Comparison of ENCODE assay signal across 1 cellular context in the genomic region with DNA sequence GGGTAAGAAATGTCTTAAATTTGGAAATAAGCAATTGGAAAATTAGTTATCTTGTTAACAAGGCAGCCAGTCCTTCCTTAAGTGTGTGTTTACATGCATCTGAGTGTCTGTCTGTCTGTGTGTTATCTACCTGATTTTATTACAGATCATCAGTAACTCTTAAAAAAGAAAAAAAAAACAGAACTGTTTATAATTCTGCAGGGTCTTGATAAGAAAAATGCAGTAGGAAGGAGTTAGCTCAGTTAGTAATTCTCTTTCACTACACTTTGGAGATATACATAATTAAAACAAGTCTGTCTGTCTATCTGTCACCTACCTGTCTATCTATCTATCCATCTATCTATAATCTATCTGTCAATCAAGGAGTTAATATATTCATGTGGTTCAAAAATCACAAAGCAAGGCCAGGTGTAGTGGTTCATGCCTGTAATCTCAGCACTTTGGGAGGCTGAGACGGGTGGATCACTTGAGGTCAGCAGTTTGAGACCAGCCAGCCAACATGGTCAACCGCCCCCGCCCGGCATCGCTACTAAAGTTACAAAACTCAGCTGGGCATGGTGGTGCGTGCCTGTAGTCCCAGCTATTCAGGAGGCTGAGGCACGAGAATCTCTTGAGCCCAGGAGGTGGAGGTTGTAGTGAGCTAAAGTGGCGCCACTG.
TF ChIP-seq lines count a peak whose summit lies in the region.

No MANE protein-coding gene starts in this region.

TF ChIP-seq in K562, 482 proteins besides CTCF, POLR2A, EP300 and RAD21 (continued from another document and continues in another):
- TF ChIP-seq, protein P1, sequence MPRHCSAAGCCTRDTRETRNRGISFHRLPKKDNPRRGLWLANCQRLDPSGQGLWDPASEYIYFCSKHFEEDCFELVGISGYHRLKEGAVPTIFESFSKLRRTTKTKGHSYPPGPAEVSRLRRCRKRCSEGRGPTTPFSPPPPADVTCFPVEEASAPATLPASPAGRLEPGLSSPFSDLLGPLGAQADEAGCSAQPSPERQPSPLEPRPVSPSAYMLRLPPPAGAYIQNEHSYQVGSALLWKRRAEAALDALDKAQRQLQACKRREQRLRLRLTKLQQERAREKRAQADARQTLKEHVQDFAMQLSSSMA (CRISPR knock-in tag; IDR thresholded peaks at IDR 0.05) = no peak
- TF ChIP-seq FOSL1 (tag; conservative IDR thresholded peaks at IDR 0.05) (no peak), ZNF324 (CRISPR knock-in tag; IDR thresholded peaks at IDR 0.05) (no peak), NR3C1 (CRISPR knock-in tag; IDR thresholded peaks at IDR 0.05) (no peak), LARP7 (IDR thresholded peaks at IDR 0.05) (0 out of 2 replicates have a peak, but pooled peaks have one; percentile 31), DNMT1 (IDR thresholded peaks at IDR 0.05) (no peak), FOXJ3 (CRISPR knock-in tag; IDR thresholded peaks at IDR 0.05) (no peak), ELF2 (CRISPR knock-in tag; IDR thresholded peaks at IDR 0.05) (no peak), ETS2 (tag; IDR thresholded peaks at IDR 0.05; ENCODE audit: borderline replicate concordance, poor library complexity, severe bottlenecking) (no peak), SIRT6 (IDR thresholded peaks at IDR 0.05; ENCODE audit: low read depth, low read length) (no peak), RFX7 (CRISPR knock-in tag; IDR thresholded peaks at IDR 0.05) (no peak), ZFP30 (CRISPR knock-in tag; IDR thresholded peaks at IDR 0.05; ENCODE audit: borderline replicate concordance) (no peak), SAFB2 (IDR thresholded peaks at IDR 0.05; ENCODE audit: borderline replicate concordance, low read depth, low read length, severe bottlenecking) (no peak), PML (IDR thresholded peaks at IDR 0.05; ENCODE audit: low read length) (no peak), BDP1 (IDR thresholded peaks at IDR 0.05; ENCODE audit: insufficient read depth, insufficient read length) (no peak), MTF1 (CRISPR knock-in tag; IDR thresholded peaks at IDR 0.05; ENCODE audit: borderline replicate concordance) (no peak), KLF10 (CRISPR knock-in tag; IDR thresholded peaks at IDR 0.05) (no peak), HMG20A (CRISPR knock-in tag; conservative IDR thresholded peaks at IDR 0.05) (no peak), ZNF583 (CRISPR knock-in tag; IDR thresholded peaks at IDR 0.05) (no peak), SP1 (CRISPR knock-in tag; IDR thresholded peaks at IDR 0.05) (no peak), ZNF41 (CRISPR knock-in tag; conservative IDR thresholded peaks at IDR 0.05) (no peak), ZBTB17 (CRISPR knock-in tag; IDR thresholded peaks at IDR 0.05) (no peak), SUPT5H (IDR thresholded peaks at IDR 0.05) (no peak), ZFP1 (CRISPR knock-in tag; IDR thresholded peaks at IDR 0.05) (no peak), HDAC6 (IDR thresholded peaks at IDR 0.05; ENCODE audit: low read depth, low read length) (no peak), EP400 (IDR thresholded peaks at IDR 0.05) (no peak), NFE2 (IDR thresholded peaks at IDR 0.05; ENCODE audit: low read depth) (no peak), NFRKB (IDR thresholded peaks at IDR 0.05; ENCODE audit: low read depth) (peak; percentile 80; the same call in 1 of the 2 replicates), TCF3 (CRISPR knock-in tag; IDR thresholded peaks at IDR 0.05) (peak; percentile 54), PURB (CRISPR knock-in tag; IDR thresholded peaks at IDR 0.05; ENCODE audit: low read depth) (no peak), E2F3 (CRISPR knock-in tag; IDR thresholded peaks at IDR 0.05) (no peak), POLR2H (tag; IDR thresholded peaks at IDR 0.05; ENCODE audit: low read depth) (no peak)
- TF ChIP-seq, protein P2, sequence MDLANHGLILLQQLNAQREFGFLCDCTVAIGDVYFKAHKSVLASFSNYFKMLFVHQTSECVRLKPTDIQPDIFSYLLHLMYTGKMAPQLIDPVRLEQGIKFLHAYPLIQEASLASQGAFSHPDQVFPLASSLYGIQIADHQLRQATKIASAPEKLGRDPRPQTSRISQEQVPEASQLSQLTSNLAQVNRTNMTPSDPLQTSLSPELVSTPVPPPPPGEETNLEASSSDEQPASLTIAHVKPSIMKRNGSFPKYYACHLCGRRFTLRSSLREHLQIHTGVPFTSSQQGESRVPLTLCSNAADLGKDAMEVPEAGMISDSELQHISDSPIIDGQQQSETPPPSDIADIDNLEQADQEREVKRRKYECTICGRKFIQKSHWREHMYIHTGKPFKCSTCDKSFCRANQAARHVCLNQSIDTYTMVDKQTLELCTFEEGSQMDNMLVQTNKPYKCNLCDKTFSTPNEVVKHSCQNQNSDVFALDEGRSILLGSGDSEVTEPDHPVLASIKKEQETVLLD (IDR thresholded peaks at IDR 0.05) = no peak; the same call in 1 of the 2 replicates
- TF ChIP-seq, protein P3, sequence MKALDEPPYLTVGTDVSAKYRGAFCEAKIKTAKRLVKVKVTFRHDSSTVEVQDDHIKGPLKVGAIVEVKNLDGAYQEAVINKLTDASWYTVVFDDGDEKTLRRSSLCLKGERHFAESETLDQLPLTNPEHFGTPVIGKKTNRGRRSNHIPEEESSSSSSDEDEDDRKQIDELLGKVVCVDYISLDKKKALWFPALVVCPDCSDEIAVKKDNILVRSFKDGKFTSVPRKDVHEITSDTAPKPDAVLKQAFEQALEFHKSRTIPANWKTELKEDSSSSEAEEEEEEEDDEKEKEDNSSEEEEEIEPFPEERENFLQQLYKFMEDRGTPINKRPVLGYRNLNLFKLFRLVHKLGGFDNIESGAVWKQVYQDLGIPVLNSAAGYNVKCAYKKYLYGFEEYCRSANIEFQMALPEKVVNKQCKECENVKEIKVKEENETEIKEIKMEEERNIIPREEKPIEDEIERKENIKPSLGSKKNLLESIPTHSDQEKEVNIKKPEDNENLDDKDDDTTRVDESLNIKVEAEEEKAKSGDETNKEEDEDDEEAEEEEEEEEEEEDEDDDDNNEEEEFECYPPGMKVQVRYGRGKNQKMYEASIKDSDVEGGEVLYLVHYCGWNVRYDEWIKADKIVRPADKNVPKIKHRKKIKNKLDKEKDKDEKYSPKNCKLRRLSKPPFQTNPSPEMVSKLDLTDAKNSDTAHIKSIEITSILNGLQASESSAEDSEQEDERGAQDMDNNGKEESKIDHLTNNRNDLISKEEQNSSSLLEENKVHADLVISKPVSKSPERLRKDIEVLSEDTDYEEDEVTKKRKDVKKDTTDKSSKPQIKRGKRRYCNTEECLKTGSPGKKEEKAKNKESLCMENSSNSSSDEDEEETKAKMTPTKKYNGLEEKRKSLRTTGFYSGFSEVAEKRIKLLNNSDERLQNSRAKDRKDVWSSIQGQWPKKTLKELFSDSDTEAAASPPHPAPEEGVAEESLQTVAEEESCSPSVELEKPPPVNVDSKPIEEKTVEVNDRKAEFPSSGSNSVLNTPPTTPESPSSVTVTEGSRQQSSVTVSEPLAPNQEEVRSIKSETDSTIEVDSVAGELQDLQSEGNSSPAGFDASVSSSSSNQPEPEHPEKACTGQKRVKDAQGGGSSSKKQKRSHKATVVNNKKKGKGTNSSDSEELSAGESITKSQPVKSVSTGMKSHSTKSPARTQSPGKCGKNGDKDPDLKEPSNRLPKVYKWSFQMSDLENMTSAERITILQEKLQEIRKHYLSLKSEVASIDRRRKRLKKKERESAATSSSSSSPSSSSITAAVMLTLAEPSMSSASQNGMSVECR (CRISPR knock-in tag; IDR thresholded peaks at IDR 0.05) = no peak
- TF ChIP-seq, protein P4, sequence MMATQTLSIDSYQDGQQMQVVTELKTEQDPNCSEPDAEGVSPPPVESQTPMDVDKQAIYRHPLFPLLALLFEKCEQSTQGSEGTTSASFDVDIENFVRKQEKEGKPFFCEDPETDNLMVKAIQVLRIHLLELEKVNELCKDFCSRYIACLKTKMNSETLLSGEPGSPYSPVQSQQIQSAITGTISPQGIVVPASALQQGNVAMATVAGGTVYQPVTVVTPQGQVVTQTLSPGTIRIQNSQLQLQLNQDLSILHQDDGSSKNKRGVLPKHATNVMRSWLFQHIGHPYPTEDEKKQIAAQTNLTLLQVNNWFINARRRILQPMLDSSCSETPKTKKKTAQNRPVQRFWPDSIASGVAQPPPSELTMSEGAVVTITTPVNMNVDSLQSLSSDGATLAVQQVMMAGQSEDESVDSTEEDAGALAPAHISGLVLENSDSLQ (IDR thresholded peaks at IDR 0.05) = peak; percentile 78
- TF ChIP-seq, protein P5, sequence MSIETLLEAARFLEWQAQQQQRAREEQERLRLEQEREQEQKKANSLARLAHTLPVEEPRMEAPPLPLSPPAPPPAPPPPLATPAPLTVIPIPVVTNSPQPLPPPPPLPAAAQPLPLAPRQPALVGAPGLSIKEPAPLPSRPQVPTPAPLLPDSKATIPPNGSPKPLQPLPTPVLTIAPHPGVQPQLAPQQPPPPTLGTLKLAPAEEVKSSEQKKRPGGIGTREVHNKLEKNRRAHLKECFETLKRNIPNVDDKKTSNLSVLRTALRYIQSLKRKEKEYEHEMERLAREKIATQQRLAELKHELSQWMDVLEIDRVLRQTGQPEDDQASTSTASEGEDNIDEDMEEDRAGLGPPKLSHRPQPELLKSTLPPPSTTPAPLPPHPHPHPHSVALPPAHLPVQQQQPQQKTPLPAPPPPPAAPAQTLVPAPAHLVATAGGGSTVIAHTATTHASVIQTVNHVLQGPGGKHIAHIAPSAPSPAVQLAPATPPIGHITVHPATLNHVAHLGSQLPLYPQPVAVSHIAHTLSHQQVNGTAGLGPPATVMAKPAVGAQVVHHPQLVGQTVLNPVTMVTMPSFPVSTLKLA (conservative IDR thresholded peaks at IDR 0.05) = 0 out of 4 replicates have a peak, but pooled peaks of 1 of the 2 experiments have one; percentile 15
- TF ChIP-seq, protein P6, sequence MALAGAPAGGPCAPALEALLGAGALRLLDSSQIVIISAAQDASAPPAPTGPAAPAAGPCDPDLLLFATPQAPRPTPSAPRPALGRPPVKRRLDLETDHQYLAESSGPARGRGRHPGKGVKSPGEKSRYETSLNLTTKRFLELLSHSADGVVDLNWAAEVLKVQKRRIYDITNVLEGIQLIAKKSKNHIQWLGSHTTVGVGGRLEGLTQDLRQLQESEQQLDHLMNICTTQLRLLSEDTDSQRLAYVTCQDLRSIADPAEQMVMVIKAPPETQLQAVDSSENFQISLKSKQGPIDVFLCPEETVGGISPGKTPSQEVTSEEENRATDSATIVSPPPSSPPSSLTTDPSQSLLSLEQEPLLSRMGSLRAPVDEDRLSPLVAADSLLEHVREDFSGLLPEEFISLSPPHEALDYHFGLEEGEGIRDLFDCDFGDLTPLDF (CRISPR knock-in tag; IDR thresholded peaks at IDR 0.05) = no peak
- TF ChIP-seq, protein P7, sequence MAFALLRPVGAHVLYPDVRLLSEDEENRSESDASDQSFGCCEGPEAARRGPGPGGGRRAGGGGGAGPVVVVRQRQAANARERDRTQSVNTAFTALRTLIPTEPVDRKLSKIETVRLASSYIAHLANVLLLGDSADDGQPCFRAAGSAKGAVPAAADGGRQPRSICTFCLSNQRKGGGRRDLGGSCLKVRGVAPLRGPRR (CRISPR knock-in tag; IDR thresholded peaks at IDR 0.05) = no peak
- TF ChIP-seq, protein P8, sequence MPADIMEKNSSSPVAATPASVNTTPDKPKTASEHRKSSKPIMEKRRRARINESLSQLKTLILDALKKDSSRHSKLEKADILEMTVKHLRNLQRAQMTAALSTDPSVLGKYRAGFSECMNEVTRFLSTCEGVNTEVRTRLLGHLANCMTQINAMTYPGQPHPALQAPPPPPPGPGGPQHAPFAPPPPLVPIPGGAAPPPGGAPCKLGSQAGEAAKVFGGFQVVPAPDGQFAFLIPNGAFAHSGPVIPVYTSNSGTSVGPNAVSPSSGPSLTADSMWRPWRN (IDR thresholded peaks at IDR 0.05; ENCODE audit: low read depth) = no peak
- TF ChIP-seq, protein P9, sequence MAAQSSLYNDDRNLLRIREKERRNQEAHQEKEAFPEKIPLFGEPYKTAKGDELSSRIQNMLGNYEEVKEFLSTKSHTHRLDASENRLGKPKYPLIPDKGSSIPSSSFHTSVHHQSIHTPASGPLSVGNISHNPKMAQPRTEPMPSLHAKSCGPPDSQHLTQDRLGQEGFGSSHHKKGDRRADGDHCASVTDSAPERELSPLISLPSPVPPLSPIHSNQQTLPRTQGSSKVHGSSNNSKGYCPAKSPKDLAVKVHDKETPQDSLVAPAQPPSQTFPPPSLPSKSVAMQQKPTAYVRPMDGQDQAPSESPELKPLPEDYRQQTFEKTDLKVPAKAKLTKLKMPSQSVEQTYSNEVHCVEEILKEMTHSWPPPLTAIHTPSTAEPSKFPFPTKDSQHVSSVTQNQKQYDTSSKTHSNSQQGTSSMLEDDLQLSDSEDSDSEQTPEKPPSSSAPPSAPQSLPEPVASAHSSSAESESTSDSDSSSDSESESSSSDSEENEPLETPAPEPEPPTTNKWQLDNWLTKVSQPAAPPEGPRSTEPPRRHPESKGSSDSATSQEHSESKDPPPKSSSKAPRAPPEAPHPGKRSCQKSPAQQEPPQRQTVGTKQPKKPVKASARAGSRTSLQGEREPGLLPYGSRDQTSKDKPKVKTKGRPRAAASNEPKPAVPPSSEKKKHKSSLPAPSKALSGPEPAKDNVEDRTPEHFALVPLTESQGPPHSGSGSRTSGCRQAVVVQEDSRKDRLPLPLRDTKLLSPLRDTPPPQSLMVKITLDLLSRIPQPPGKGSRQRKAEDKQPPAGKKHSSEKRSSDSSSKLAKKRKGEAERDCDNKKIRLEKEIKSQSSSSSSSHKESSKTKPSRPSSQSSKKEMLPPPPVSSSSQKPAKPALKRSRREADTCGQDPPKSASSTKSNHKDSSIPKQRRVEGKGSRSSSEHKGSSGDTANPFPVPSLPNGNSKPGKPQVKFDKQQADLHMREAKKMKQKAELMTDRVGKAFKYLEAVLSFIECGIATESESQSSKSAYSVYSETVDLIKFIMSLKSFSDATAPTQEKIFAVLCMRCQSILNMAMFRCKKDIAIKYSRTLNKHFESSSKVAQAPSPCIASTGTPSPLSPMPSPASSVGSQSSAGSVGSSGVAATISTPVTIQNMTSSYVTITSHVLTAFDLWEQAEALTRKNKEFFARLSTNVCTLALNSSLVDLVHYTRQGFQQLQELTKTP (IDR thresholded peaks at IDR 0.05; ENCODE audit: low read depth in 1 of 2, partially characterized antibody in 2 of 2) = no peak
- TF ChIP-seq, protein P10, sequence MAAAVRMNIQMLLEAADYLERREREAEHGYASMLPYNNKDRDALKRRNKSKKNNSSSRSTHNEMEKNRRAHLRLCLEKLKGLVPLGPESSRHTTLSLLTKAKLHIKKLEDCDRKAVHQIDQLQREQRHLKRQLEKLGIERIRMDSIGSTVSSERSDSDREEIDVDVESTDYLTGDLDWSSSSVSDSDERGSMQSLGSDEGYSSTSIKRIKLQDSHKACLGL (CRISPR knock-in tag; IDR thresholded peaks at IDR 0.05; ENCODE audit: borderline replicate concordance, poor library complexity, severe bottlenecking) = no peak
- TF ChIP-seq, protein P11, sequence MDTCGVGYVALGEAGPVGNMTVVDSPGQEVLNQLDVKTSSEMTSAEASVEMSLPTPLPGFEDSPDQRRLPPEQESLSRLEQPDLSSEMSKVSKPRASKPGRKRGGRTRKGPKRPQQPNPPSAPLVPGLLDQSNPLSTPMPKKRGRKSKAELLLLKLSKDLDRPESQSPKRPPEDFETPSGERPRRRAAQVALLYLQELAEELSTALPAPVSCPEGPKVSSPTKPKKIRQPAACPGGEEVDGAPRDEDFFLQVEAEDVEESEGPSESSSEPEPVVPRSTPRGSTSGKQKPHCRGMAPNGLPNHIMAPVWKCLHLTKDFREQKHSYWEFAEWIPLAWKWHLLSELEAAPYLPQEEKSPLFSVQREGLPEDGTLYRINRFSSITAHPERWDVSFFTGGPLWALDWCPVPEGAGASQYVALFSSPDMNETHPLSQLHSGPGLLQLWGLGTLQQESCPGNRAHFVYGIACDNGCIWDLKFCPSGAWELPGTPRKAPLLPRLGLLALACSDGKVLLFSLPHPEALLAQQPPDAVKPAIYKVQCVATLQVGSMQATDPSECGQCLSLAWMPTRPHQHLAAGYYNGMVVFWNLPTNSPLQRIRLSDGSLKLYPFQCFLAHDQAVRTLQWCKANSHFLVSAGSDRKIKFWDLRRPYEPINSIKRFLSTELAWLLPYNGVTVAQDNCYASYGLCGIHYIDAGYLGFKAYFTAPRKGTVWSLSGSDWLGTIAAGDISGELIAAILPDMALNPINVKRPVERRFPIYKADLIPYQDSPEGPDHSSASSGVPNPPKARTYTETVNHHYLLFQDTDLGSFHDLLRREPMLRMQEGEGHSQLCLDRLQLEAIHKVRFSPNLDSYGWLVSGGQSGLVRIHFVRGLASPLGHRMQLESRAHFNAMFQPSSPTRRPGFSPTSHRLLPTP (IDR thresholded peaks at IDR 0.05; ENCODE audit: borderline replicate concordance, extremely low read depth, insufficient read length) = no peak
